Comparison of ENCODE assay signal across 18 cellular contexts in the genomic region with DNA sequence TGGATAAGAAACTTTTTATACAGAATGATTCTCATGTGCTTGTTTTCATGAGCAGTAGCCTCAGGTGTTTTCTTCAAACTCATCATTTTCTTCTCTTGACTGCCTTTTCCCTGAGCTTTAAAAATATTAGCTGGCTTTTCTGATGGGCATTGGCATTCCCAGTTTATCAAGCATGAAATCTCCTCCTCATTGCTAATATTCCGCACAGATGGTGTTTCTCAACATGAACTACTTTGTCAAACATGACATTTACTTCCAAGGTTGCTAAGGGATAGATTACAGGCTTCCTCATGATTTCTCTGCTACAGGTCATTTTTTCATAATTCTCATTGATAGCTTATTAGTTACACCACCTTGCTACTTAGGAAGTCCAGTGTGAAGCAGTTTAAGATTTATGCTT.
DNase-seq lines count a peak whose midpoint lies in the region; FAIRE-seq lines count a peak whose summit lies in the region.
"Had no signal": no experiment of that assay in that cellular context is flagged by ENCODE, and none has a peak within 500 bp of the region (broad histone marks: within the 10 kb centered on the region; RNA-seq: fewer than 3 reads in every experiment).

No MANE protein-coding gene starts in this region.

- H3K79me2 ChIP-seq in GM23248 (ENCODE audit: insufficient read depth) = no peaks in the 10 kb centered on the region

- intact Hi-C loops in CD4-positive, alpha-beta memory T cell (cut with micrococcal nuclease) = no loop called here

- H4K20me1 ChIP-seq in GM23248 (ENCODE audit: insufficient read depth) = no peaks in the 10 kb centered on the region
- H4K20me1 ChIP-seq: BLaER1 had no signal

- H2AFZ ChIP-seq in GM23248 = no peak overlapping the region

- H3K27ac ChIP-seq in CD4-positive, alpha-beta memory T cell (ENCODE audit: low read depth, low read length) = no peak overlapping the region
- no peak overlapping the region for H3K27ac ChIP-seq in GM23248
- H3K27ac ChIP-seq: 22Rv1, A549, BLaER1 had no signal

- no peaks in the 10 kb centered on the region for H3K36me3 Mint-ChIP-seq in CD4-positive, alpha-beta memory T cell
- H3K36me3 Mint-ChIP-seq: CD14-positive monocyte; CD8-positive, alpha-beta T cell had no signal

- CTCF ChIA-PET in CD4-positive, alpha-beta memory T cell (lab: Charles Lee; ENCODE audit: partially characterized antibody) = no interaction called here

- no peaks in the 10 kb centered on the region for H3K4me1 Mint-ChIP-seq in CD4-positive, alpha-beta memory T cell
- H3K4me1 Mint-ChIP-seq: CD14-positive monocyte had no signal

- peaks cover 0 to 12% (median 6%) of the 10 kb centered on the region in 8 donors for H3K9me3 Mint-ChIP-seq in CD4-positive, alpha-beta memory T cell

- H3K27me3 Mint-ChIP-seq in CD4-positive, alpha-beta memory T cell = no peaks in the 10 kb centered on the region

- H3K4me1 ChIP-seq in CD4-positive, alpha-beta memory T cell (ENCODE audit: insufficient read depth, low read length) = no peaks in the 10 kb centered on the region
- no peaks in the 10 kb centered on the region for H3K4me1 ChIP-seq in GM23248 (ENCODE audit: insufficient read depth)
- H3K4me1 ChIP-seq: A549, BLaER1, HAP-1 had no signal

- no peak overlapping the region for H3K9ac ChIP-seq in GM23248
- H3K9ac ChIP-seq: BLaER1 had no signal

- no peaks in the 10 kb centered on the region for H3F3A ChIP-seq in GM23248 (ENCODE audit: insufficient read depth)

- peak; percentile 82 for FAIRE-seq in islet of Langerhans (lab: Jason Lieb, UNC)
- FAIRE-seq: A549, G401.6, GM12891, GM19239 had no signal

- no peaks in the 10 kb centered on the region for H3K36me3 ChIP-seq in CD4-positive, alpha-beta memory T cell (ENCODE audit: insufficient read depth, low read length)
- no peaks in the 10 kb centered on the region for H3K36me3 ChIP-seq in GM23248 (ENCODE audit: low read depth)
- H3K36me3 ChIP-seq: BLaER1, HAP-1 had no signal

- peak; percentile 1 for DNase-seq in DMS 273 (lab: John Stamatoyannopoulos, UW; ENCODE audit: unreplicated experiment)
- no peak for DNase-seq in DMS 273 treated with DMSO at 0.1 percent for 48 hours (lab: John Stamatoyannopoulos, UW)
- DNase-seq in NCI-H69 (lab: John Stamatoyannopoulos, UW) = peak; percentile 50
- DNase-seq in NCI-H748 (lab: John Stamatoyannopoulos, UW; ENCODE audit: unreplicated experiment) = no peak
- DNase-seq in CD4-positive, alpha-beta memory T cell = no peak
- DNase-seq in GM23248 = no peak
- DNase-seq: AML-193; Calu3; CD8-positive, alpha-beta T cell had no signal

- no peak overlapping the region for H3K27ac Mint-ChIP-seq in CD4-positive, alpha-beta memory T cell
- H3K27ac Mint-ChIP-seq: CD14-positive monocyte; CD8-positive, alpha-beta T cell had no signal

- H3K4me3 Mint-ChIP-seq in CD4-positive, alpha-beta memory T cell = no peak overlapping the region
- H3K4me3 Mint-ChIP-seq: CD14-positive monocyte; CD8-positive, alpha-beta T cell had no signal

- H3K27me3 ChIP-seq in CD4-positive, alpha-beta memory T cell (ENCODE audit: insufficient read depth, low read length) = no peaks in the 10 kb centered on the region
- H3K27me3 ChIP-seq in GM23248 (replicated peaks; ENCODE audit: insufficient read depth) = no peaks in the 10 kb centered on the region
- H3K27me3 ChIP-seq: BLaER1 had no signal

- in situ Hi-C loops in GM23248 (cut with MboI) = no loop called here

- POLR2A ChIA-PET in CD4-positive, alpha-beta memory T cell (lab: Charles Lee; ENCODE audit: partially characterized antibody) = no interaction called here

- H3K9me3 ChIP-seq in CD4-positive, alpha-beta memory T cell (ENCODE audit: control insufficient read depth in 1 of 2, low read length in 2 of 2) = no peaks in the 10 kb centered on the region
- H3K9me3 ChIP-seq in GM23248 (ENCODE audit: low read depth) = no peaks in the 10 kb centered on the region
- H3K9me3 ChIP-seq: A549, BLaER1, HAP-1 had no signal

- H3K9me2 ChIP-seq in GM23248 (ENCODE audit: insufficient read depth) = no peaks in the 10 kb centered on the region

- 54 to 64% methylated on average over 1 of the region's 1 CpG for WGBS in GM23248 (ENCODE audit: low coverage in 1 of 2, low lambda C conversion rate in 2 of 2, missing lambda C conversion rate in 2 of 2), 2 experiments

- H3K4me2 ChIP-seq in GM23248 (ENCODE audit: unreplicated experiment) = no peak overlapping the region
- H3K4me2 ChIP-seq: A549, BLaER1 had no signal

- no peak overlapping the region for H3K4me3 ChIP-seq in CD4-positive, alpha-beta memory T cell (ENCODE audit: low read length in 2 of 2)
- H3K4me3 ChIP-seq in GM23248 = no peak overlapping the region
- H3K4me3 ChIP-seq: A549, BLaER1, HAP-1 had no signal

Comparison
In these comparisons a context has a peak if more than half of its experiments do, and no peak if none do; other contexts are left out.
1. DNase-seq: peak in DMS 273 (single experiment) and NCI-H69 (single experiment); none in DMS 273 treated with DMSO at 0.1 percent for 48 hours (single experiment), NCI-H748 (single experiment), CD4-positive, alpha-beta memory T cell (0 of 5) and GM23248 (single experiment).